ENCODE assay signal across 24 cellular contexts in genomic region chr22:37449281-37449680, GRCh38. TPM values are rescaled to one million over a fixed set of nuclear protein-coding genes. Genes with fewer than 3 reads are reported as not detected.
"Had no signal": no experiment of that assay in that cellular context is flagged by ENCODE, and none has a peak within 500 bp of the region (broad histone marks: within the 10 kb centered on the region; RNA-seq: fewer than 3 reads in every experiment).

No MANE protein-coding gene starts in this region.

- H3K27ac ChIP-seq: adrenal gland, cardiac muscle cell, epithelial cell of prostate, psoas muscle, transverse colon, uterus had no signal

- H3K9me3 Mint-ChIP-seq: activated naive CD4-positive, alpha-beta T cell treated with anti-CD3 and anti-CD28 coated beads, Interleukin-2, amount 50 U/mL, for 72 hours; activated T-helper 1 cell treated with anti-CD3 and anti-CD28 coated beads, Interleukin-12 subunit alpha, Interleukin-12 subunit beta, Interleukin-2, Interleukin-4 antibody, amounts not matched to agents 30 ng/mL and 10 ng/mL and 1 ng/mL, durations not matched to agents 14 hours and 24 hours and 36 hours; neural crest cell had no signal

- H3K36me3 ChIP-seq: adrenal gland, cardiac muscle cell, transverse colon, uterus had no signal

- H3K27ac Mint-ChIP-seq: activated CD4-positive, alpha-beta T cell treated with anti-CD3 and anti-CD28 coated beads for 36 hours; activated T-helper 1 cell treated with anti-CD3 and anti-CD28 coated beads, Interleukin-12 subunit alpha, Interleukin-12 subunit beta, Interleukin-2, Interleukin-4 antibody, amounts not matched to agents 30 ng/mL and 10 ng/mL and 1 ng/mL, durations not matched to agents 14 hours and 24 hours and 36 hours; endodermal cell had no signal

- DNase-seq: activated CD4-positive, alpha-beta T cell treated with anti-CD3 and anti-CD28 coated beads for 36 hours; activated CD4-positive, alpha-beta T cell treated with anti-CD3 and anti-CD28 coated beads, Interleukin-2, amount 50 U/mL, for 48 hours; activated gamma-delta T cell treated with Interleukin-2 at 50 U/mL for 16 hours; activated T-cell treated with anti-CD3 and anti-CD28 coated beads for 4 hours; adrenal gland; dorsolateral prefrontal cortex; foreskin fibroblast; islet precursor cell; midbrain; psoas muscle; right cardiac atrium; stimulated activated CD4-positive, alpha-beta T cell treated with anti-CD3 and anti-CD28 coated beads, Interleukin-2, amount 100 ng/mL, for 24 hours; stimulated activated naive CD8-positive, alpha-beta T cell treated with anti-CD3 and anti-CD28 coated beads, Interleukin-15, Interleukin-2, amounts not matched to agents 100 U/mL and 50 U/mL, for 24 hours; T-helper 2 cell; transverse colon; uterus had no signal

- H3K4me3 ChIP-seq: adrenal gland, cardiac muscle cell, dorsolateral prefrontal cortex, lung, psoas muscle, transverse colon, uterus had no signal

- H3K27me3 Mint-ChIP-seq: activated CD4-positive, alpha-beta T cell treated with anti-CD3 and anti-CD28 coated beads for 36 hours had no signal

- ATAC-seq: activated CD4-positive, alpha-beta T cell treated with anti-CD3 and anti-CD28 coated beads for 36 hours; activated naive CD4-positive, alpha-beta T cell treated with anti-CD3 and anti-CD28 coated beads, Interleukin-2, amount 50 U/mL, for 72 hours; left lobe of liver; psoas muscle; stimulated activated naive CD8-positive, alpha-beta T cell treated with anti-CD3 and anti-CD28 coated beads, Interleukin-15, Interleukin-2, amounts not matched to agents 100 U/mL and 50 U/mL, for 24 hours had no signal

- H3K4me3 Mint-ChIP-seq: activated CD4-positive, alpha-beta T cell treated with anti-CD3 and anti-CD28 coated beads for 36 hours; activated T-helper 1 cell treated with anti-CD3 and anti-CD28 coated beads, Interleukin-12 subunit alpha, Interleukin-12 subunit beta, Interleukin-2, Interleukin-4 antibody, amounts not matched to agents 30 ng/mL and 10 ng/mL and 1 ng/mL, durations not matched to agents 14 hours and 24 hours and 36 hours; endodermal cell; neural crest cell had no signal

- H3K27me3 ChIP-seq: cardiac muscle cell, uterus had no signal

- H3K36me3 Mint-ChIP-seq: activated naive CD4-positive, alpha-beta T cell treated with anti-CD3 and anti-CD28 coated beads, Interleukin-2, amount 50 U/mL, for 72 hours had no signal

- H3K4me1 ChIP-seq: adrenal gland, psoas muscle, transverse colon, uterus had no signal

- H3K9me3 ChIP-seq: adrenal gland, psoas muscle, transverse colon, uterus had no signal

- H3K4me1 Mint-ChIP-seq: endodermal cell, neural crest cell had no signal

RNA-seq across cellular contexts. Expression of gene ELFN2, which starts 22.0 kb away (rescaled TPM):
- total RNA-seq: psoas muscle had no signal
- polyA plus RNA-seq: cardiac muscle cell had no signal
